32 cellular contexts compared by ENCODE assay signal in the genomic region with DNA sequence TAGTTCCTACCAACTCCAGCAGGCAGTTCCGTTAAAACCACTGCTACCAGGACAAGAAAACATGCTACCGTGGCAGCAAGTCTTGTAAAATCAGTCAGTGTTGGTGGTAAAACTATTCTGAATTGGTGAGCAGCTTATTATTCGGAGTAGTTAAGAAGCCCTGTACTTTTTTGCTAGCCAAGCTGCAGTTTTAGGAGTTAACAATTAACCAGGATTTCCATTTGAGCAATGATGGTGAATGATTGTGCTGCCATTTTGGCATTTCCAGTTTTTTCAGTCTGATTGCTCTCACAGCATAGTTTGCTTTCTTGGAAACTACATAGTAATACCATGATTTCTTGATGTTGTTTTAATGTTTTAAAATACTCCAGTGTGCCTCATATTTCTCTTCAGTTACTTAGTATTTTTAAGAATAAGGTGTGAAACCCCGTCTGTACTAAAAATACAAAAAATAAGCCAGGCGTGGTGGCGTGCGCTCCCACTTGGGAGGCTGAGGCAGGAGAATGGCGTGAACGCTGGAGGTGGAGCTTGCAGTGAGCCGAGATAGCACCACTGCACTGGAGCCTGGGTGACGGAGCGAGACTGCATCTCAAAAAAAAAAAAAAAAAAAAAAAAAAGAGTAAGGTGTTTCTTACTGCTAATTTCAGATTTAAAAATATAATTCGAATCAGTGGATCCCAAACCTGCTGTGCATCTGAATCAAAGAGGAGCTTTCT. TPM values are rescaled to one million over a fixed set of nuclear protein-coding genes. Genes with fewer than 3 reads are reported as not detected.
DNase-seq lines count a peak whose midpoint lies in the region; ATAC-seq, FAIRE-seq and TF ChIP-seq lines count a peak whose summit lies in the region.
"Had no signal": no experiment of that assay in that cellular context is flagged by ENCODE, and none has a peak within 500 bp of the region (broad histone marks: within the 10 kb centered on the region; RNA-seq: fewer than 3 reads in every experiment).

No MANE protein-coding gene starts in this region.

- H2AFZ ChIP-seq in GM23338: no peak overlapping the region

- H3K36me3 ChIP-seq in GM23338 (ENCODE audit: insufficient read depth): no peaks in the 10 kb centered on the region
- H3K36me3 ChIP-seq: cardiac muscle cell, SJCRH30 had no signal

- H3K9me2 ChIP-seq in GM23338 (ENCODE audit: insufficient read depth): no peaks in the 10 kb centered on the region

- peaks cover 9% of the 10 kb centered on the region for H3K27me3 Mint-ChIP-seq in GM23338 (ENCODE audit: insufficient read depth, low read depth, poor library complexity)
- H3K27me3 Mint-ChIP-seq: CD4-positive, CD25-positive, alpha-beta regulatory T cell; naive B cell had no signal

- DNase-seq in GM23338 (ENCODE audit: low spot score) (no peak), kidney tubule cell (ENCODE audit: low spot score) (peak; percentile 62), renal cortical epithelial cell (ENCODE audit: low read depth) (peak; percentile 89), GM12892 (ENCODE audit: insufficient read length) (no peak), NCI-H1105 treated with DMSO at 0.1 percent for 48 hours (lab: John Stamatoyannopoulos, UW) (no peak)
- DNase-seq: activated CD8-positive, alpha-beta memory T cell treated with anti-CD3 and anti-CD28 coated beads for 24 hours; activated naive CD4-positive, alpha-beta T cell treated with anti-CD3 and anti-CD28 coated beads, Interleukin-2, amount 50 U/mL, for 16 hours; activated T-cell treated with anti-CD3 and anti-CD28 coated beads, Interleukin-2, amount 50 U/mL, for 72 hours; CD4-positive, CD25-positive, alpha-beta regulatory T cell; HFFc6; KBM-7; naive B cell; NCI-H1436; NCI-H2107; NCI-H446 treated with DMSO at 0.1 percent for 48 hours; NK-92 treated with Interleukin-12 subunit alpha and Interleukin-12 subunit beta, amount 100 ng/mL, for 24 hours; SJCRH30; stimulated activated CD4-positive, alpha-beta T cell treated with anti-CD3 and anti-CD28 coated beads, Interleukin-4, amount 100 ng/mL, for 1 hour; stimulated activated naive CD4-positive, alpha-beta T cell treated with Interleukin-2 at 50 U/mL for 16 hours had no signal

- H3K4me1 Mint-ChIP-seq in GM23338: peaks cover 69% of the 10 kb centered on the region

- no peak for ATAC-seq in GM23338
- no peak for ATAC-seq in HG02571 (IDR thresholded peaks at IDR 0.05; ENCODE audit: unreplicated experiment)
- ATAC-seq: activated T-cell treated with anti-CD3 and anti-CD28 coated beads, Interleukin-2, amount 50 U/mL, for 72 hours; right cardiac atrium had no signal

- no peaks in the 10 kb centered on the region; the same call in 1 of the 2 replicates for H3F3A ChIP-seq in GM23338 (replicated peaks; ENCODE audit: low read depth)

- 0 out of 2 replicates have a peak, but pooled peaks cover 9% of the 10 kb centered on the region for H3K79me2 ChIP-seq in GM23338 (replicated peaks; ENCODE audit: insufficient read depth)

- TF ChIP-seq CTCF in GM23338 (conservative IDR thresholded peaks at IDR 0.05; ENCODE audit: low read depth in 2 of 2): no peak
- TF ChIP-seq CTCF in VCaP (conservative IDR thresholded peaks at IDR 0.05): no peak

- H3K36me3 Mint-ChIP-seq in GM23338 (ENCODE audit: low read depth): peaks cover 4% of the 10 kb centered on the region

- H3K4me3 ChIP-seq in GM23338: no peak overlapping the region
- H3K4me3 ChIP-seq: cardiac muscle cell, coronary artery, SJCRH30, thoracic aorta had no signal

- H3K4me2 ChIP-seq in GM23338: no peak overlapping the region

- no peaks in the 10 kb centered on the region for H3K9me3 Mint-ChIP-seq in GM23338
- H3K9me3 Mint-ChIP-seq: activated T-cell treated with anti-CD3 and anti-CD28 coated beads, Interleukin-2, amount 50 U/mL, for 72 hours; CD4-positive, CD25-positive, alpha-beta regulatory T cell; HFFc6; naive B cell had no signal

- TF ChIP-seq POLR2A in GM12892 (IDR thresholded peaks at IDR 0.05; ENCODE audit: low read depth, low read length): no peak

- no peaks in the 10 kb centered on the region for H4K20me1 ChIP-seq in GM23338 (replicated peaks; ENCODE audit: insufficient read depth)

- peak overlapping the region; percentile 71; the same call in 1 of the 2 replicates for H3K27ac Mint-ChIP-seq in GM23338
- H3K27ac Mint-ChIP-seq: activated T-cell treated with anti-CD3 and anti-CD28 coated beads, Interleukin-2, amount 50 U/mL, for 72 hours had no signal

- no peak for FAIRE-seq in GM12892 (lab: Jason Lieb, UNC)
- FAIRE-seq: endometrium, keratinocyte, TTC549 had no signal

- H3K27ac ChIP-seq in GM23338 (ENCODE audit: low read depth) (no peak overlapping the region), VCaP (peak overlapping the region; percentile 87)
- H3K27ac ChIP-seq: cardiac muscle cell, coronary artery, SJCRH30, thoracic aorta had no signal

- no peaks in the 10 kb centered on the region for H3K27me3 ChIP-seq in GM23338 (ENCODE audit: insufficient read depth)
- H3K27me3 ChIP-seq: cardiac muscle cell, SJCRH30 had no signal

- H3K4me3 Mint-ChIP-seq in GM23338: no peak overlapping the region
- H3K4me3 Mint-ChIP-seq: activated T-cell treated with anti-CD3 and anti-CD28 coated beads, Interleukin-2, amount 50 U/mL, for 72 hours; HFFc6 had no signal

- H3K4me1 ChIP-seq in GM23338 (ENCODE audit: insufficient read depth): peaks cover 58% of the 10 kb centered on the region

TF ChIP-seq in GM23338, 12 proteins besides CTCF, POLR2A, EP300 and RAD21 (continues in another document):
- TF ChIP-seq, protein P1, sequence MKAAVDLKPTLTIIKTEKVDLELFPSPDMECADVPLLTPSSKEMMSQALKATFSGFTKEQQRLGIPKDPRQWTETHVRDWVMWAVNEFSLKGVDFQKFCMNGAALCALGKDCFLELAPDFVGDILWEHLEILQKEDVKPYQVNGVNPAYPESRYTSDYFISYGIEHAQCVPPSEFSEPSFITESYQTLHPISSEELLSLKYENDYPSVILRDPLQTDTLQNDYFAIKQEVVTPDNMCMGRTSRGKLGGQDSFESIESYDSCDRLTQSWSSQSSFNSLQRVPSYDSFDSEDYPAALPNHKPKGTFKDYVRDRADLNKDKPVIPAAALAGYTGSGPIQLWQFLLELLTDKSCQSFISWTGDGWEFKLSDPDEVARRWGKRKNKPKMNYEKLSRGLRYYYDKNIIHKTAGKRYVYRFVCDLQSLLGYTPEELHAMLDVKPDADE (IDR thresholded peaks at IDR 0.05): no peak
- no peak for TF ChIP-seq POLR2AphosphoS5 (IDR thresholded peaks at IDR 0.05; ENCODE audit: low read depth)
- no peak for TF ChIP-seq NANOG (IDR thresholded peaks at IDR 0.05; ENCODE audit: borderline replicate concordance)
- no peak for TF ChIP-seq EZH2 (IDR thresholded peaks at IDR 0.05; ENCODE audit: low read depth, unreplicated experiment)
- TF ChIP-seq STAT1 (IDR thresholded peaks at IDR 0.05; ENCODE audit: unreplicated experiment): no peak

RNA-seq across cellular contexts. Expression of a gene that starts 43.8 kb away (rescaled TPM):
- total RNA-seq in GM23338 (2014; rRNA removed; shearing (Covaris generic)): not detected in 2 replicates
- 1.2 TPM in 1 of 2 replicates, not detected in the other for polyA plus RNA-seq in GM23338 (2016; fragmentation: Nextera tagmentation; extraction: Ambion mirVana)
- total RNA-seq in renal cortical epithelial cell: not detected in 2 replicates
- polyA plus RNA-seq in GM12892 (2012; ENCODE audit: missing spikeins): not detected
- total RNA-seq: activated T-cell treated with anti-CD3 and anti-CD28 coated beads, Interleukin-2, amount 50 U/mL, for 72 hours; cardiac muscle cell; glomerular endothelial cell; HFFc6; mesenteric fat pad; osteocyte; right cardiac atrium; SJCRH30; thoracic aorta had no signal
- polyA plus RNA-seq: cardiac muscle cell; CD4-positive, CD25-positive, alpha-beta regulatory T cell; fibroblast of lung; keratinocyte; right cardiac atrium had no signal

Comparison
In these comparisons a context has a peak if more than half of its experiments do, and no peak if none do; other contexts are left out.
1. DNase-seq: peak in kidney tubule cell (single experiment) and renal cortical epithelial cell (single experiment); none in GM23338 (single experiment), GM12892 (single experiment) and NCI-H1105 treated with DMSO at 0.1 percent for 48 hours (single experiment).